In the genomic region with DNA sequence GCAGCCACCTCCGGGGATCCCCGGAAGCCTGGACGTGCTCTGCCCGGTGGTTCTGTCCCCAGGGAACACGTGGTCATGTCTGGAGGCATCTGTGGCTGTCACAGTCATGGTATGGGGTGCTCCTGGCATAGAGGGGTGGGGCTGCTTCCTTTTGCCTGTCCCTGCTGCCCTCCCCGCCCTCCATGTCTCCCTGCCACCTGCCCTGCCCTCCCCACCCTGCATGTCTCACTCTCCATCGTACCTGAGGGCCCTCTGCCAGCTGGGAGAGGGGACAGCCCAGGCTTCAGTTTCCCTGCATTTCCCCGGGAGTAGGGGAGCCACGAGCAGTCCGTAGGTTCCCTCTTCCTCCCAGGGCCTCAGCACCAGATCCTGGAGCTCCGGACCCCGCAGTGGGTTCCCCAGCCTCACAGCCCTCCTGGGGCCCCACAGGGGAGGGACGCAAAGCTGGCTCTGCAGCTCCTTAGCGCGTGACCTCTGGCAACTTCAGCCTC, we compare ENCODE assay signal across 12 cellular contexts.
A peak's percentile ranks its signal among the peaks of the same experiment; 100 is the strongest.
DNase-seq lines count a peak whose midpoint lies in the region; ATAC-seq and TF ChIP-seq lines count a peak whose summit lies in the region.
"Had no signal": no experiment of that assay in that cellular context is flagged by ENCODE, and none has a peak within 500 bp of the region (broad histone marks: within the 10 kb centered on the region; RNA-seq: fewer than 3 reads in every experiment).

No MANE protein-coding gene starts in this region.

- H3K36me3 ChIP-seq in adrenal gland (replicated peaks in 1 of 2) (no peaks in the 10 kb centered on the region), left ventricle myocardium inferior (no peaks in the 10 kb centered on the region), osteoblast (ENCODE audit: insufficient read depth, low read length) (no peaks in the 10 kb centered on the region), upper lobe of right lung (no peaks in the 10 kb centered on the region)

- 68 to 73% (median 72%) methylated on average over 11 to 15 of the region's 15 CpGs for WGBS in adrenal gland, 4 donors

- no peak for TF ChIP-seq POLR2A in adrenal gland (IDR thresholded peaks at IDR 0.05)

- H3K27me3 ChIP-seq in adrenal gland (no peaks in the 10 kb centered on the region), left ventricle myocardium inferior (ENCODE audit: low read depth) (peaks cover 26% of the 10 kb centered on the region), osteoblast (ENCODE audit: insufficient read depth, low read length) (peaks cover 16% of the 10 kb centered on the region), upper lobe of right lung (peaks cover 5% of the 10 kb centered on the region)

- TF ChIP-seq CTCF in adrenal gland (IDR thresholded peaks at IDR 0.05) = no peak
- TF ChIP-seq CTCF in left ventricle myocardium inferior (IDR thresholded peaks at IDR 0.05; ENCODE audit: borderline replicate concordance) = no peak
- no peak for TF ChIP-seq CTCF in osteoblast (IDR thresholded peaks at IDR 0.05; ENCODE audit: extremely low read depth, low read depth, low read length)
- no peak for TF ChIP-seq CTCF in upper lobe of right lung (IDR thresholded peaks at IDR 0.05)

- ATAC-seq in upper lobe of right lung = no peak

- no peaks in the 10 kb centered on the region for H3K79me2 ChIP-seq in osteoblast (ENCODE audit: insufficient read depth, low read length)

- peak overlapping the region; percentile 48 for H3K4me2 ChIP-seq in osteoblast (ENCODE audit: insufficient read depth, low read length)
- H3K4me2 ChIP-seq: SK-N-SH had no signal

- H3K9me3 ChIP-seq in adrenal gland (replicated peaks in 1 of 3) = no peaks in the 10 kb centered on the region
- peaks cover 12% of the 10 kb centered on the region for H3K9me3 ChIP-seq in left ventricle myocardium inferior (replicated peaks)
- H3K9me3 ChIP-seq in osteoblast (ENCODE audit: low read depth, low read length) = no peaks in the 10 kb centered on the region
- no peaks in the 10 kb centered on the region for H3K9me3 ChIP-seq in upper lobe of right lung
- H3K9me3 ChIP-seq: SK-N-SH had no signal

- H2AFZ ChIP-seq in osteoblast (ENCODE audit: low read length) = no peak overlapping the region

- DNase-seq in adrenal gland (no peak), left ventricle myocardium inferior (no peak), osteoblast (ENCODE audit: insufficient read length, low spot score, missing footprints) (peak; percentile 84), upper lobe of right lung (peak; percentile 60), NCI-H2227 treated with DMSO at 0.1 percent for 48 hours (lab: John Stamatoyannopoulos, UW) (no peak), NOMO-1 treated with DMSO at 0.1 percent for 48 hours (lab: John Stamatoyannopoulos, UW; ENCODE audit: unreplicated experiment) (no peak), iPS-NIHi7 (ENCODE audit: extremely low spot score) (no peak), NCI-H187 (lab: John Stamatoyannopoulos, UW) (no peak)
- DNase-seq: activated naive CD8-positive, alpha-beta T cell treated with anti-CD3 and anti-CD28 coated beads, Interleukin-2, amount 10 ng/mL, durations not matched to agents 7 days and 5 days; activated T-cell treated with anti-CD3 and anti-CD28 coated beads, Interleukin-2, amount 50 U/mL, for 1 hour; Karpas-422; SK-N-SH had no signal

- no peak overlapping the region for H3K4me3 ChIP-seq in adrenal gland
- no peak overlapping the region for H3K4me3 ChIP-seq in left ventricle myocardium inferior
- no peak overlapping the region for H3K4me3 ChIP-seq in osteoblast (ENCODE audit: insufficient read depth, low read length)
- H3K4me3 ChIP-seq in upper lobe of right lung = no peak overlapping the region

- H3K4me1 ChIP-seq in adrenal gland (replicated peaks in 1 of 2) (peaks cover 0 to 7% of the 10 kb centered on the region in 2 donors), left ventricle myocardium inferior (peaks cover 37% of the 10 kb centered on the region), osteoblast (ENCODE audit: insufficient read depth, low read length) (peaks cover 16% of the 10 kb centered on the region), upper lobe of right lung (no peaks in the 10 kb centered on the region)

- H4K20me1 ChIP-seq in osteoblast (ENCODE audit: insufficient read depth, low read length) = no peaks in the 10 kb centered on the region

- H3K27ac ChIP-seq in adrenal gland (peak overlapping the region in 3 of 5 donors; percentile 37 to 68 (median 67)), left ventricle myocardium inferior (replicated peaks) (peak overlapping the region; percentile 75), osteoblast (ENCODE audit: low read depth, low read length) (peak overlapping the region; percentile 79), upper lobe of right lung (peak overlapping the region; percentile 37)

- intact Hi-C loops in adrenal gland (cut with DNase I) (no loop called here), left ventricle myocardium inferior (cut with micrococcal nuclease) (no loop called here), upper lobe of right lung (cut with DNase I) (no loop called here)

Comparison
In these comparisons a context has a peak if more than half of its experiments do, and no peak if none do; other contexts are left out.
1. DNase-seq: peak in osteoblast (single experiment) and upper lobe of right lung (single experiment); none in adrenal gland (0 of 7), left ventricle myocardium inferior (single experiment), NCI-H2227 treated with DMSO at 0.1 percent for 48 hours (single experiment), NOMO-1 treated with DMSO at 0.1 percent for 48 hours (single experiment), iPS-NIHi7 (single experiment) and NCI-H187 (0 of 2).
2. Peak in every context shown above with its lines, with median percentiles within 50 percentile points of each other: H3K27ac ChIP-seq.